Comparison of ENCODE assay signal across 9 cellular contexts in genomic region chr6:27617046-27617687, GRCh38.
A peak's percentile ranks its signal among the peaks of the same experiment; 100 is the strongest.
DNase-seq lines count a peak whose midpoint lies in the region; ATAC-seq and TF ChIP-seq lines count a peak whose summit lies in the region.
"Had no signal": no experiment of that assay in that cellular context is flagged by ENCODE, and none has a peak within 500 bp of the region (broad histone marks: within the 10 kb centered on the region; RNA-seq: fewer than 3 reads in every experiment).

No MANE protein-coding gene starts in this region.

- CTCF ChIA-PET in activated CD4-positive, alpha-beta memory T cell treated with anti-CD3 and anti-CD28 coated beads, Interleukin-2, amount 10 ng/mL, durations not matched to agents 7 days and 5 days (lab: Charles Lee), result no interaction called here

- POLR2A ChIA-PET in activated CD4-positive, alpha-beta memory T cell treated with anti-CD3 and anti-CD28 coated beads, Interleukin-2, amount 10 ng/mL, durations not matched to agents 7 days and 5 days (lab: Charles Lee), result interaction anchor here (0.9 kb wide), 1 partner anchor 14 kb away, joined by 3 read pairs; no protein-coding TSS in a partner anchor

- TF ChIP-seq POLR2A in heart left ventricle (IDR thresholded peaks at IDR 0.05) (no peak), upper lobe of left lung (IDR thresholded peaks at IDR 0.05) (no peak)

- H3K4me1 Mint-ChIP-seq in activated CD4-positive, alpha-beta memory T cell treated with anti-CD3 and anti-CD28 coated beads, Interleukin-2, amount 10 ng/mL, durations not matched to agents 7 days and 5 days, result peaks cover 16% of the 10 kb centered on the region

- ATAC-seq in heart left ventricle (no peak), Right ventricle myocardium inferior (no peak), upper lobe of left lung (ENCODE audit: low FRiP score in 2 of 2) (no peak)

- DNase-seq in heart left ventricle (no peak), Right ventricle myocardium inferior (ENCODE audit: missing footprints) (no peak), upper lobe of left lung (no peak), NCI-H2227 (lab: John Stamatoyannopoulos, UW; ENCODE audit: unreplicated experiment) (no peak), amniotic stem cell (lab: John Stamatoyannopoulos, UW) (no peak)
- no peak for DNase-seq in activated CD4-positive, alpha-beta memory T cell treated with anti-CD3 and anti-CD28 coated beads, Interleukin-2, amount 10 ng/mL, durations not matched to agents 7 days and 5 days
- DNase-seq in activated CD8-positive, alpha-beta memory T cell treated with anti-CD3 and anti-CD28 coated beads, Interleukin-2, amount 50 U/mL, for 4 hours, result no peak
- DNase-seq: posterior cingulate gyrus had no signal

- H3K27ac ChIP-seq in heart left ventricle, result no peak overlapping the region
- H3K27ac ChIP-seq in upper lobe of left lung, result no peak overlapping the region

- peaks cover 56% of the 10 kb centered on the region for H3K27me3 Mint-ChIP-seq in activated CD4-positive, alpha-beta memory T cell treated with anti-CD3 and anti-CD28 coated beads, Interleukin-2, amount 10 ng/mL, durations not matched to agents 7 days and 5 days

- intact Hi-C loops in heart left ventricle (cut with DNase I), result no loop called here
- intact Hi-C loops in Right ventricle myocardium inferior (cut with DNase I), result no loop called here

- H3K36me3 ChIP-seq in heart left ventricle, result no peaks in the 10 kb centered on the region
- no peaks in the 10 kb centered on the region for H3K36me3 ChIP-seq in upper lobe of left lung

- 2% methylated on average over 18 of the region's 18 CpGs for WGBS in heart left ventricle, 4 donors
- WGBS in upper lobe of left lung, 2 donors, result 6% methylated on average over 18 of the region's 18 CpGs

- H3K9me3 ChIP-seq in heart left ventricle, result no peaks in the 10 kb centered on the region
- no peaks in the 10 kb centered on the region for H3K9me3 ChIP-seq in iPS-18c (ENCODE audit: control insufficient read depth, insufficient read depth, low read length)
- H3K9me3 ChIP-seq in upper lobe of left lung, result no peaks in the 10 kb centered on the region

- H3K4me1 ChIP-seq in heart left ventricle (peaks cover 0 to 10% (median 0%) of the 10 kb centered on the region in 12 donors), upper lobe of left lung (peaks cover 0 to 12% (median 10%) of the 10 kb centered on the region in 4 donors)

- H3K36me3 Mint-ChIP-seq in activated CD4-positive, alpha-beta memory T cell treated with anti-CD3 and anti-CD28 coated beads, Interleukin-2, amount 10 ng/mL, durations not matched to agents 7 days and 5 days (ENCODE audit: low read depth), result no peaks in the 10 kb centered on the region

- H3K4me3 Mint-ChIP-seq in activated CD4-positive, alpha-beta memory T cell treated with anti-CD3 and anti-CD28 coated beads, Interleukin-2, amount 10 ng/mL, durations not matched to agents 7 days and 5 days, result peak overlapping the region; percentile 61

- no peak for TF ChIP-seq EP300 in upper lobe of left lung (IDR thresholded peaks at IDR 0.05)

- H3K4me3 ChIP-seq in heart left ventricle (peak overlapping the region in 11 of 12 donors; percentile 5 to 50 (median 33)), iPS-18c (ENCODE audit: insufficient read depth, low read depth, low read length) (peak overlapping the region; percentile 46), upper lobe of left lung (peak overlapping the region in 3 of 4 donors; percentile 14 to 28 (median 26))

- no peaks in the 10 kb centered on the region for H3K9me3 Mint-ChIP-seq in activated CD4-positive, alpha-beta memory T cell treated with anti-CD3 and anti-CD28 coated beads, Interleukin-2, amount 10 ng/mL, durations not matched to agents 7 days and 5 days

- H3K27me3 ChIP-seq in heart left ventricle, result peaks cover 0 to 97% (median 32%) of the 10 kb centered on the region in 9 donors
- peaks cover 0 to 4% (median 0%) of the 10 kb centered on the region in 4 donors for H3K27me3 ChIP-seq in upper lobe of left lung

- no peak for TF ChIP-seq CTCF in heart left ventricle (IDR thresholded peaks at IDR 0.05)
- no peak for TF ChIP-seq CTCF in upper lobe of left lung (IDR thresholded peaks at IDR 0.05)

- no peak overlapping the region for H3K27ac Mint-ChIP-seq in activated CD4-positive, alpha-beta memory T cell treated with anti-CD3 and anti-CD28 coated beads, Interleukin-2, amount 10 ng/mL, durations not matched to agents 7 days and 5 days
